ENCODE assay signal across 8 cellular contexts in genomic region chr11:121292503-121293275, GRCh38. TPM values are rescaled to one million over a fixed set of nuclear protein-coding genes. Genes with fewer than 3 reads are reported as not detected.
DNase-seq lines count a peak whose midpoint lies in the region; ATAC-seq and TF ChIP-seq lines count a peak whose summit lies in the region.

TSS of gene SC5D (plus strand) at chr11:121292771. CDS start at chr11:121303376, 10,605 bp downstream.

- peak within 1 kb of the TSS; percentile 68 for H3K4me2 ChIP-seq in trophoblast cell (ENCODE audit: low read length)

- peak within 1 kb of the TSS; percentile 100 for H3K4me3 ChIP-seq in GM12875 (ENCODE audit: low read depth, low read length)
- H3K4me3 ChIP-seq in trophoblast cell (ENCODE audit: low read depth, low read length) = peak within 1 kb of the TSS; percentile 95
- peak within 1 kb of the TSS; percentile 63 to 83 (median 82) for H3K4me3 ChIP-seq in transverse colon

- in situ Hi-C loops in transverse colon (cut with MboI; ENCODE audit: low pct_ligation_motif_present in 1 of 4, low pct_unique_long_range_greater_than_20kb in 1 of 4, low sequenced_read_pairs in 3 of 4) = no loop called here

- peak within 1 kb of the TSS; percentile 75 for H2BK5ac ChIP-seq in trophoblast cell (ENCODE audit: low read depth, low read length, poor library complexity)

- H3K79me1 ChIP-seq in trophoblast cell (ENCODE audit: low read length) = peaks cover 13% of the 10 kb centered on the region

- H3K23ac ChIP-seq in trophoblast cell (ENCODE audit: low read length) = no peak within 1 kb of the TSS

- H2BK12ac ChIP-seq in trophoblast cell (ENCODE audit: low read length) = peak within 1 kb of the TSS; percentile 48

- H4K8ac ChIP-seq in trophoblast cell (ENCODE audit: low read depth, low read length) = peak within 1 kb of the TSS; percentile 87

- DNase-seq in NCI-H1436 (lab: John Stamatoyannopoulos, UW) (peak; percentile 94), T follicular helper cell (ENCODE audit: low read depth) (peak; percentile 93), cardiac septum (ENCODE audit: low spot score) (peak; percentile 98), trophoblast cell (peak; percentile 94 to 95), transverse colon (peak; percentile 96)

- peak within 1 kb of the TSS; percentile 30 for H2AFZ ChIP-seq in trophoblast cell (ENCODE audit: insufficient read depth, low read length, poor library complexity)

- peak within 1 kb of the TSS; percentile 92 for H2AK5ac ChIP-seq in trophoblast cell (ENCODE audit: low read length)

- H3K9ac ChIP-seq in trophoblast cell (ENCODE audit: low read length) = peak within 1 kb of the TSS; percentile 85

- no peaks in the 10 kb centered on the region for H3K27me3 ChIP-seq in trophoblast cell (ENCODE audit: insufficient read depth, low read length)
- no peaks in the 10 kb centered on the region for H3K27me3 ChIP-seq in transverse colon

- no peaks in the 10 kb centered on the region for H3K9me3 ChIP-seq in trophoblast cell (ENCODE audit: insufficient read depth, low read depth, low read length)
- no peaks in the 10 kb centered on the region for H3K9me3 ChIP-seq in transverse colon

- H3K4me1 ChIP-seq in trophoblast cell (ENCODE audit: control insufficient read depth in 1 of 2, insufficient read depth in 2 of 2, low read length in 2 of 2) = peaks cover 0 to 10% of the 10 kb centered on the region in 2 experiments
- peaks cover 0 to 22% (median 14%) of the 10 kb centered on the region in 4 donors for H3K4me1 ChIP-seq in transverse colon

- WGBS in adipose tissue, 3 donors = 0 to 1% (median 1%) methylated on average over 73 to 75 of the region's 75 CpGs
- WGBS in trophoblast cell (ENCODE audit: extremely low coverage, insufficient coverage, insufficient read length) = no CpG with 5 or more reads among the region's 75 CpGs
- WGBS in transverse colon (ENCODE audit: low coverage in 1 of 2), 2 donors = 1 to 6% methylated on average over 3 to 58 of the region's 75 CpGs

- peak; percentile 91 for TF ChIP-seq POLR2A in transverse colon (IDR thresholded peaks at IDR 0.05)

- peak within 1 kb of the TSS; percentile 81 for H4K12ac ChIP-seq in trophoblast cell (ENCODE audit: low read depth, low read length)

- peak within 1 kb of the TSS; percentile 70 for H4K91ac ChIP-seq in trophoblast cell (ENCODE audit: low read depth, low read length)

- peaks cover 14% of the 10 kb centered on the region for H3K79me2 ChIP-seq in trophoblast cell (ENCODE audit: control insufficient read depth, insufficient read depth, low read length, poor library complexity)

- peak; percentile 97 for ATAC-seq in HG02798 (IDR thresholded peaks at IDR 0.05; ENCODE audit: poor library complexity, unreplicated experiment)

- intact Hi-C loops in cardiac septum (cut with DNase I) (no loop called here), transverse colon (cut with DNase I; ENCODE audit: low total_unique reads) (no loop called here)

- no peak for TF ChIP-seq EP300 in transverse colon (IDR thresholded peaks at IDR 0.05; ENCODE audit: low read depth)

- H3K14ac ChIP-seq in trophoblast cell (ENCODE audit: low read length) = peak within 1 kb of the TSS; percentile 95

- no peak for TF ChIP-seq CTCF in GM12875 (IDR thresholded peaks at IDR 0.05; ENCODE audit: borderline replicate concordance, insufficient read depth, low read depth, low read length)
- no peak for TF ChIP-seq CTCF in transverse colon (IDR thresholded peaks at IDR 0.05)

- peak within 1 kb of the TSS; percentile 30 for H3K4ac ChIP-seq in trophoblast cell (ENCODE audit: low read depth, low read length)

- peak within 1 kb of the TSS; percentile 98 for H3K18ac ChIP-seq in trophoblast cell (ENCODE audit: low read length)

- no peak within 1 kb of the TSS for H3K27ac ChIP-seq in adipose tissue (ENCODE audit: low read depth, low read length)
- H3K27ac ChIP-seq in trophoblast cell (ENCODE audit: low read depth, low read length) = peak within 1 kb of the TSS; percentile 93
- peak within 1 kb of the TSS; percentile 90 to 96 (median 94) for H3K27ac ChIP-seq in transverse colon

- H2BK120ac ChIP-seq in trophoblast cell (ENCODE audit: insufficient read depth, low read length, poor library complexity) = peak within 1 kb of the TSS; percentile 95

- peaks cover 0 to 3% of the 10 kb centered on the region in 2 experiments for H3K36me3 ChIP-seq in trophoblast cell (ENCODE audit: control insufficient read depth in 1 of 2, insufficient read depth in 2 of 2, low read length in 2 of 2)
- no peaks in the 10 kb centered on the region for H3K36me3 ChIP-seq in transverse colon

RNA-seq across cellular contexts. Expression of gene SC5D, which starts in this region (rescaled TPM):
- polyA plus RNA-seq in adipose tissue = 10 to 100 TPM; 12.8 to 19.7 (median 18.0) TPM
- 20.6 TPM for total RNA-seq in cardiac septum
- polyA plus RNA-seq in trophoblast cell (2013) = 230 and 232 TPM in 2 replicates
- total RNA-seq in transverse colon = 10 to 100 TPM; 12.9 to 31.5 (median 20.3) TPM
